Comparison of ENCODE assay signal across 17 cellular contexts in the genomic region with DNA sequence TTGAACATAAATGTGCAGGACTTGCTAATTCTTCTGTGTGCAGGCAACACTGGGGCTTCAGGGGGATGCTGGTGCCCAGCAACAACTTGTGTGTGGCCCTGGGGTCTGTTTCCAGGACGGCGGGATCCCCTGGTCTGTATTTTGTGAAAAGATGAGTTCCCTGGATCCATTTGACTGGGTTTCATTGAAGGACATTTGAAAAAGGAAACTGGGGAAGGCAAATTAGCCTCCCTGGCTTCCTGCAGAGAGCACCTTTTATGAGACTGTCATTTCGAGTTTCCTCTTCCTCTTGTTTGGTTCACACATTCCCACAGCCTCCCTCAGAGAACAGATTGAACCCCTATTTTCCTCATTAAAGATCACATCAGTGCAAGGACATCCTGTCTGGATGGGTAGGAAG.
DNase-seq lines count a peak whose midpoint lies in the region; ATAC-seq and TF ChIP-seq lines count a peak whose summit lies in the region.
"Had no signal": no experiment of that assay in that cellular context is flagged by ENCODE, and none has a peak within 500 bp of the region (broad histone marks: within the 10 kb centered on the region; RNA-seq: fewer than 3 reads in every experiment).

No MANE protein-coding gene starts in this region.

- no peaks in the 10 kb centered on the region for H3K9me3 Mint-ChIP-seq in activated CD8-positive, alpha-beta memory T cell treated with anti-CD3 and anti-CD28 coated beads, Interleukin-2, amount 10 ng/mL, durations not matched to agents 7 days and 5 days (ENCODE audit: low read depth)
- H3K9me3 Mint-ChIP-seq: CD8-positive, alpha-beta T cell; GM23338 had no signal

- H3K27me3 Mint-ChIP-seq in activated CD8-positive, alpha-beta memory T cell treated with anti-CD3 and anti-CD28 coated beads, Interleukin-2, amount 10 ng/mL, durations not matched to agents 7 days and 5 days, result peaks cover 18% of the 10 kb centered on the region

- DNase-seq in cardiac septum (ENCODE audit: low spot score) (peak; percentile 5), right cardiac atrium (no peak), islet precursor cell (peak; percentile 35), NCI-H446 treated with DMSO at 0.1 percent for 48 hours (lab: John Stamatoyannopoulos, UW) (no peak), SIG-M5 (lab: John Stamatoyannopoulos, UW) (no peak)
- no peak for DNase-seq in activated CD8-positive, alpha-beta memory T cell treated with anti-CD3 and anti-CD28 coated beads, Interleukin-2, amount 10 ng/mL, durations not matched to agents 7 days and 5 days
- DNase-seq: AML-193; Calu3; CD8-positive, alpha-beta T cell; DMS79 treated with DMSO at 0.1 percent for 48 hours; EL; HCEC 1CT had no signal

- no peak overlapping the region for H3K27ac Mint-ChIP-seq in activated CD8-positive, alpha-beta memory T cell treated with anti-CD3 and anti-CD28 coated beads, Interleukin-2, amount 10 ng/mL, durations not matched to agents 7 days and 5 days
- H3K27ac Mint-ChIP-seq: CD8-positive, alpha-beta T cell; GM23338 had no signal

- TF ChIP-seq CTCF in OCI-LY3 (IDR thresholded peaks at IDR 0.05; ENCODE audit: low read depth, low read length), result no peak

- H3K9me3 ChIP-seq in right cardiac atrium (ENCODE audit: control insufficient read depth, low read length) (no peaks in the 10 kb centered on the region), OCI-LY3 (ENCODE audit: insufficient read depth, low read length) (no peaks in the 10 kb centered on the region)
- H3K9me3 ChIP-seq: A549 had no signal

- H3K27me3 ChIP-seq in right cardiac atrium (ENCODE audit: control insufficient read depth, insufficient read depth) (no peaks in the 10 kb centered on the region), OCI-LY3 (ENCODE audit: low read depth, low read length) (no peaks in the 10 kb centered on the region)

- intact Hi-C loops in cardiac septum (cut with DNase I) (no loop called here), right cardiac atrium (cut with DNase I) (no loop called here)

- CTCF ChIA-PET in activated CD8-positive, alpha-beta memory T cell treated with anti-CD3 and anti-CD28 coated beads, Interleukin-2, amount 10 ng/mL, durations not matched to agents 7 days and 5 days (lab: Charles Lee), result no interaction called here

- no peaks in the 10 kb centered on the region for H3K4me1 ChIP-seq in right cardiac atrium (ENCODE audit: control insufficient read depth, insufficient read depth, low read length)
- H3K4me1 ChIP-seq in OCI-LY3 (ENCODE audit: low read length), result peaks cover 32% of the 10 kb centered on the region

- H3K4me3 Mint-ChIP-seq in activated CD8-positive, alpha-beta memory T cell treated with anti-CD3 and anti-CD28 coated beads, Interleukin-2, amount 10 ng/mL, durations not matched to agents 7 days and 5 days, result no peak overlapping the region
- H3K4me3 Mint-ChIP-seq: CD8-positive, alpha-beta T cell; GM23338 had no signal

- no peak for ATAC-seq in right cardiac atrium
- ATAC-seq in activated CD8-positive, alpha-beta memory T cell treated with anti-CD3 and anti-CD28 coated beads, Interleukin-2, amount 10 ng/mL, durations not matched to agents 7 days and 5 days, result no peak
- ATAC-seq: A549; CD8-positive, alpha-beta T cell; GM12878; GM23338 had no signal

- H3K27ac ChIP-seq in right cardiac atrium (ENCODE audit: low read length), result no peak overlapping the region
- H3K27ac ChIP-seq in OCI-LY3 (ENCODE audit: low read length), result no peak overlapping the region
- H3K27ac ChIP-seq: 22Rv1, A549 had no signal

- 0 out of 2 replicates have a peak overlapping the region, but pooled peaks have one; percentile 54 for H2AFZ ChIP-seq in OCI-LY3 (ENCODE audit: low read depth, low read length)
- H2AFZ ChIP-seq: GM23338 had no signal

- 78% methylated on average over 3 of the region's 3 CpGs for WGBS in right cardiac atrium

- no peak overlapping the region for H3K4me3 ChIP-seq in right cardiac atrium (ENCODE audit: low read length)
- H3K4me3 ChIP-seq in OCI-LY3 (ENCODE audit: low read length), result no peak overlapping the region
- H3K4me3 ChIP-seq: A549, GM12878, GM23338 had no signal

- H3K9ac ChIP-seq in OCI-LY3 (ENCODE audit: low read length), result peak overlapping the region; percentile 2; the same call in 1 of the 2 replicates

- no peaks in the 10 kb centered on the region for H3K36me3 Mint-ChIP-seq in activated CD8-positive, alpha-beta memory T cell treated with anti-CD3 and anti-CD28 coated beads, Interleukin-2, amount 10 ng/mL, durations not matched to agents 7 days and 5 days
- H3K36me3 Mint-ChIP-seq: CD8-positive, alpha-beta T cell had no signal

- H3K79me2 ChIP-seq in OCI-LY3 (ENCODE audit: low read length), result no peaks in the 10 kb centered on the region

- peak overlapping the region; percentile 38 for H3K4me2 ChIP-seq in OCI-LY3 (ENCODE audit: low read length)
- H3K4me2 ChIP-seq: A549, GM23338 had no signal

- no peaks in the 10 kb centered on the region for H3K4me1 Mint-ChIP-seq in activated CD8-positive, alpha-beta memory T cell treated with anti-CD3 and anti-CD28 coated beads, Interleukin-2, amount 10 ng/mL, durations not matched to agents 7 days and 5 days
- H3K4me1 Mint-ChIP-seq: GM23338 had no signal

- H3K36me3 ChIP-seq in OCI-LY3 (replicated peaks; ENCODE audit: low read depth, low read length), result no peaks in the 10 kb centered on the region

- no peaks in the 10 kb centered on the region for H4K20me1 ChIP-seq in OCI-LY3 (ENCODE audit: insufficient read depth, low read length)

Comparison
In these comparisons a context has a peak if more than half of its experiments do, and no peak if none do; other contexts are left out.
1. DNase-seq: peak in cardiac septum (single experiment) and islet precursor cell (single experiment); none in right cardiac atrium (0 of 3), NCI-H446 treated with DMSO at 0.1 percent for 48 hours (single experiment), activated CD8-positive, alpha-beta memory T cell treated with anti-CD3 and anti-CD28 coated beads, Interleukin-2, amount 10 ng/mL, durations not matched to agents 7 days and 5 days (single experiment) and SIG-M5 (single experiment).